Comparison of ENCODE assay signal across 8 cellular contexts in the genomic region with DNA sequence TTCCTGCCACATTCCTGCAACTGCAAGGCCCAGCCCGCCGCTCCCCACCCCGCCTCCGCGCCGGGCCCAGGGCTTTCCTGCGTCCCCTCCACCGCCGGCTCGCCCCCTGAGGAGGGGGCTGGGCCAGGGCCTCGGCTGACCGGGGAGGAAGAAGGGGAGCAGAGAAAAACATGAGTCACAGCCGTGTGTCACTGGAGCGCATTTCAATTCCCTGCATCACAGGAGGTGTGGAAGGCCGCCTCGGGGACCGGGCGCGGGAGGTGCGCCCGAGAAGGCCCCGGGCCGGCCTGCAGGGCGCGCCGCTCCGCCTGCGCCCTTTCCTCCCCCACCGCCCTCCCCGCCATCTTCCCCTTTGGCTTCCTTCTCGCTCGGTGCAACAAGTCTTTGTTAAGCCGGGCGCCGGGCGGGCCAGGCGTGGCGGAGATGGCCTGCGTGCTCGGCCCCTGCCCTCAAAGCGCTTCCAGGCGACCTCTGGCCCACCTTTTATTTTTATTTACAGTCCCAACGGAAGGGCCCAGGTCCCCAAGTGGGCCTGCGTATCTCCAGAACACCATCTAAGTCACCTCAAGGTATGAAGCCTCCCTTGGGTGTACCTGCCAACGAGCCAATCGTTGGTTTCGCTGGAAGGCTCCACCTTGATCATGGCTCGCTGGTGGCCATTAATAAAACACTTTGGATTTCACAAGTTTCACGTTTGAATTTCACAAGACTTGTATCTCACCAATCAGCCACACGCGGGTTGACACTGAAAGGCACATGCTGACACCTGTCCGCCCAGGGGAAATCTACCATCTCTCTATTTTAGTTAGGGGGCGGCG. TPM values are rescaled to one million over a fixed set of nuclear protein-coding genes. Genes with fewer than 3 reads are reported as not detected.
A peak's percentile ranks its signal among the peaks of the same experiment; 100 is the strongest.
DNase-seq lines count a peak whose midpoint lies in the region; ATAC-seq and TF ChIP-seq lines count a peak whose summit lies in the region.

No MANE protein-coding gene starts in this region.

- peak overlapping the region; percentile 83 for H3K27ac ChIP-seq in urinary bladder (ENCODE audit: low read depth)

- WGBS in urinary bladder = 22% methylated on average over 54 of the region's 54 CpGs

- DNase-seq in AG20443 (ENCODE audit: low spot score) = peak; percentile 57
- DNase-seq in NCI-H510A treated with DMSO at 0.1 percent for 48 hours (lab: John Stamatoyannopoulos, UW) = peak; percentile 97
- DNase-seq in fibroblast of pulmonary artery (ENCODE audit: low read depth) = peak; percentile 67
- no peak for DNase-seq in omental fat pad (ENCODE audit: low spot score)

- peak overlapping the region; percentile 90 for H3K4me3 Mint-ChIP-seq in activated T-helper 17 cell treated with anti-CD3 and anti-CD28 coated beads, Interleukin-2, amount 50 U/mL, for 72 hours

- H3K4me1 Mint-ChIP-seq in activated T-helper 17 cell treated with anti-CD3 and anti-CD28 coated beads, Interleukin-2, amount 50 U/mL, for 72 hours = peaks cover 26% of the 10 kb centered on the region

- TF ChIP-seq CTCF in fibroblast of pulmonary artery (IDR thresholded peaks at IDR 0.05; ENCODE audit: low read length, missing control alignments) (no peak), omental fat pad (IDR thresholded peaks at IDR 0.05) (no peak)

- peaks cover 30% of the 10 kb centered on the region for H3K36me3 Mint-ChIP-seq in activated T-helper 17 cell treated with anti-CD3 and anti-CD28 coated beads, Interleukin-2, amount 50 U/mL, for 72 hours (ENCODE audit: low read depth)

- ATAC-seq in GM19452 (IDR thresholded peaks at IDR 0.05; ENCODE audit: unreplicated experiment) (peak; percentile 2), omental fat pad (ENCODE audit: low FRiP score) (peak; percentile 77), HG02885 (IDR thresholded peaks at IDR 0.05; ENCODE audit: poor library complexity, unreplicated experiment) (no peak)
- ATAC-seq in activated T-helper 17 cell treated with anti-CD3 and anti-CD28 coated beads, Interleukin-2, amount 50 U/mL, for 72 hours (replicated peaks) = peak; percentile 69

- no peaks in the 10 kb centered on the region for H3K4me1 ChIP-seq in urinary bladder (ENCODE audit: insufficient read depth)

- no peaks in the 10 kb centered on the region for H3K9me3 Mint-ChIP-seq in activated T-helper 17 cell treated with anti-CD3 and anti-CD28 coated beads, Interleukin-2, amount 50 U/mL, for 72 hours

- H3K27me3 Mint-ChIP-seq in activated T-helper 17 cell treated with anti-CD3 and anti-CD28 coated beads, Interleukin-2, amount 50 U/mL, for 72 hours = no peaks in the 10 kb centered on the region

- peaks cover 1% of the 10 kb centered on the region for H3K36me3 ChIP-seq in urinary bladder (ENCODE audit: insufficient read depth)

- peak overlapping the region; percentile 87 for H3K27ac Mint-ChIP-seq in activated T-helper 17 cell treated with anti-CD3 and anti-CD28 coated beads, Interleukin-2, amount 50 U/mL, for 72 hours

- H3K4me3 ChIP-seq in fibroblast of pulmonary artery (replicated peaks; ENCODE audit: low read depth, low read length) = peak overlapping the region; percentile 62
- peak overlapping the region; percentile 71 for H3K4me3 ChIP-seq in urinary bladder (ENCODE audit: low read depth, low read length)

RNA-seq across cellular contexts. Expression of gene HMGA1, which starts 0.9 kb away (rescaled TPM):
- 100 to 1,000 TPM; 203 to 389 TPM for total RNA-seq in activated T-helper 17 cell treated with anti-CD3 and anti-CD28 coated beads, Interleukin-2, amount 50 U/mL, for 72 hours
- total RNA-seq in omental fat pad = 10 to 100 TPM; 15.6 to 80.7 (median 31.3) TPM
- 12.4 TPM for total RNA-seq in urinary bladder
- 23.6 TPM for polyA plus RNA-seq in urinary bladder

RNA-seq across cellular contexts. Expression of gene SMIM29, which starts 13.0 kb away (rescaled TPM):
- 10 to 100 TPM; 10.9 to 17.3 TPM for total RNA-seq in activated T-helper 17 cell treated with anti-CD3 and anti-CD28 coated beads, Interleukin-2, amount 50 U/mL, for 72 hours
- total RNA-seq in omental fat pad (10 to 100 TPM; 11.8 to 23.8 (median 17.2) TPM), urinary bladder (4.2 TPM)
- polyA plus RNA-seq in urinary bladder = 44.9 TPM
